ENCODE assay signal across 32 cellular contexts in the genomic region with DNA sequence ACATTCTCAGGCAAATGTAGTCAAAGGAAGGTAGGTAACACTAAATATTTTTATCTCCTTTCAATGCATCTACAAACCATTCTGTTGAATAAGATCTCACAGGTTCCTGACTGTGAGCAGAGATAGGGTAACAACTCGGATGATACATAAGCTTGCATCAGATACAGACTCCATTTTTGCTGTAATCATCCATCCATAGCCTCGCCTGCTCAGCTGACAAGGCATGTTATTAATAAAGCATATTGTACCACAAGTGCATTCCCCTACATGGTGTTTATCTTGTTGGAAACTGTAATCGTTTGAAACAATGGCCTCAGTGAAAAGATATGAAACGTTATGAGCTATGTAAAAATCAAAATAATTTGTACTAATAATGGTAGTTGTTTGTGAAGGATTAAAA.
"Had no signal": no experiment of that assay in that cellular context is flagged by ENCODE, and none has a peak within 500 bp of the region (broad histone marks: within the 10 kb centered on the region; RNA-seq: fewer than 3 reads in every experiment).

No MANE protein-coding gene starts in this region.

- H3K4me3 ChIP-seq: Peyer's patch, SJSA1 had no signal

- H3K4me2 ChIP-seq: SK-N-SH had no signal

- H3K9me3 ChIP-seq: Peyer's patch, SJSA1, SK-N-SH had no signal

- DNase-seq: activated B cell treated with CpG ODN at 0.5 μM for 24 hours; activated CD4-positive, alpha-beta memory T cell treated with anti-CD3 and anti-CD28 coated beads, Interleukin-2, amount 10 ng/mL, durations not matched to agents 7 days and 5 days; activated CD4-positive, alpha-beta T cell treated with anti-CD3 and anti-CD28 coated beads for 1 hour; activated CD4-positive, alpha-beta T cell treated with anti-CD3 and anti-CD28 coated beads for 48 hours; activated CD8-positive, alpha-beta memory T cell treated with anti-CD3 and anti-CD28 coated beads for 24 hours; activated CD8-positive, alpha-beta memory T cell treated with anti-CD3 and anti-CD28 coated beads, Interleukin-2, amount 10 ng/mL, durations not matched to agents 7 days and 5 days; activated CD8-positive, alpha-beta memory T cell treated with anti-CD3 and anti-CD28 coated beads, Interleukin-2, amount 50 U/mL, for 48 hours; activated effector memory CD4-positive, alpha-beta T cell treated with Interleukin-2 at 50 U/mL for 16 hours; activated naive CD4-positive, alpha-beta T cell treated with anti-CD3 and anti-CD28 coated beads, Interleukin-2, amount 10 ng/mL, durations not matched to agents 7 days and 5 days; activated naive CD8-positive, alpha-beta T cell treated with anti-CD3 and anti-CD28 coated beads, Interleukin-2, amount 50 U/mL, for 24 hours; activated T-cell treated with anti-CD3 and anti-CD28 coated beads, Interleukin-2, amount 50 U/mL, for 48 hours; anterior cingulate cortex; caudate nucleus; cerebellar nuclear complex; Kasumi-1; KBM-7; MM.1S; MV-4-11; NCI-H1092; NCI-H1694 treated with DMSO at 0.1 percent for 48 hours; NCI-H2029; NCI-H510A; NCI-H748 treated with DMSO at 0.1 percent for 48 hours; PC-3; Peyer's patch; RPMI8226; SHP77 treated with DMSO at 0.1 percent for 48 hours; SK-N-SH had no signal

- ATAC-seq: activated CD8-positive, alpha-beta memory T cell treated with anti-CD3 and anti-CD28 coated beads, Interleukin-2, amount 10 ng/mL, durations not matched to agents 7 days and 5 days; activated naive CD8-positive, alpha-beta T cell treated with anti-CD3 and anti-CD28 coated beads, Interleukin-2, amount 50 U/mL, for 24 hours; PC-3 had no signal

- H3K27ac ChIP-seq: Peyer's patch, SJSA1, VCaP had no signal

- FAIRE-seq: bronchial epithelial cell, TTC549 had no signal

- H3K27me3 ChIP-seq: Peyer's patch, SJSA1 had no signal

- H3K9ac ChIP-seq: SK-N-SH had no signal

- H3K36me3 ChIP-seq: Peyer's patch, SJSA1 had no signal
